In genomic region chr3:72230774-72231379, GRCh38 we compare ENCODE assay signal across 27 cellular contexts.
DNase-seq lines count a peak whose midpoint lies in the region; ATAC-seq and TF ChIP-seq lines count a peak whose summit lies in the region.
"Had no signal": no experiment of that assay in that cellular context is flagged by ENCODE, and none has a peak within 500 bp of the region (broad histone marks: within the 10 kb centered on the region; RNA-seq: fewer than 3 reads in every experiment).

No MANE protein-coding gene starts in this region.

- no peak overlapping the region for H3K4me3 ChIP-seq in AG09309 (ENCODE audit: control insufficient read depth, low read depth, low read length)
- H3K4me3 ChIP-seq: sigmoid colon, stomach, upper lobe of left lung had no signal

- POLR2A ChIA-PET in T-cell (lab: Charles Lee) = no interaction called here

- peaks cover 0 to 11% (median 8%) of the 10 kb centered on the region in 3 donors for H3K4me1 Mint-ChIP-seq in T-cell
- H3K4me1 Mint-ChIP-seq: CD8-positive, alpha-beta memory T cell had no signal

- CTCF ChIA-PET in T-cell (lab: Charles Lee) = no interaction called here

- TF ChIP-seq CTCF in AG09309 (IDR thresholded peaks at IDR 0.05; ENCODE audit: control insufficient read depth, insufficient read depth, low read depth, low read length, missing control alignments) = no peak

- H3K4me3 Mint-ChIP-seq in T-cell = no peak overlapping the region
- H3K4me3 Mint-ChIP-seq: activated CD4-positive, alpha-beta T cell treated with anti-CD3 and anti-CD28 coated beads, Interleukin-2, amount 10 ng/mL, durations not matched to agents 24 days and 14 days; activated naive CD4-positive, alpha-beta T cell treated with anti-CD3 and anti-CD28 coated beads for 36 hours; activated T-cell treated with anti-CD3 and anti-CD28 coated beads, Interleukin-2, amount 50 U/mL, for 72 hours; CD8-positive, alpha-beta memory T cell had no signal

- no peak for ATAC-seq in T-cell (replicated peaks in 1 of 4)
- ATAC-seq: activated T-cell treated with anti-CD3 and anti-CD28 coated beads, Interleukin-2, amount 50 U/mL, for 72 hours had no signal

- H3K9me3 Mint-ChIP-seq in T-cell = peaks cover 3 to 10% (median 9%) of the 10 kb centered on the region in 3 donors

- DNase-seq in AG09309 (ENCODE audit: low read depth) (peak; percentile 82), EH (ENCODE audit: low read depth) (peak; percentile 21), medulla oblongata (ENCODE audit: extremely low spot score) (peak; percentile 17), NCI-H2171 treated with DMSO at 0.1 percent for 48 hours (lab: John Stamatoyannopoulos, UW) (no peak), T-cell (no peak)
- DNase-seq in stimulated activated CD8-positive, alpha-beta memory T cell treated with anti-CD3 and anti-CD28 coated beads, Interleukin-4, amount 100 ng/mL, for 48 hours = no peak
- DNase-seq: activated CD4-positive, alpha-beta T cell treated with anti-CD3 and anti-CD28 coated beads, Interleukin-2, amount 10 ng/mL, durations not matched to agents 24 days and 14 days; activated naive CD4-positive, alpha-beta T cell treated with anti-CD3 and anti-CD28 coated beads for 36 hours; activated T-cell treated with anti-CD3 and anti-CD28 coated beads, Interleukin-2, amount 50 U/mL, for 72 hours; amniotic stem cell; CD8-positive, alpha-beta memory T cell; cortex of kidney; DMS53; GF-D8; KG1; kidney glomerular epithelial cell; mesenchymal stem cell; NCI-H187; NCI-H69; RPMI8226; sigmoid colon; SK-N-SH; stomach; T-helper 2 cell; upper lobe of left lung; WERI-Rb-1 had no signal

- H3K36me3 Mint-ChIP-seq in T-cell = no peaks in the 10 kb centered on the region
- H3K36me3 Mint-ChIP-seq: CD8-positive, alpha-beta memory T cell had no signal

- H3K27ac Mint-ChIP-seq in T-cell = no peak overlapping the region
- H3K27ac Mint-ChIP-seq: activated CD4-positive, alpha-beta T cell treated with anti-CD3 and anti-CD28 coated beads, Interleukin-2, amount 10 ng/mL, durations not matched to agents 24 days and 14 days; activated naive CD4-positive, alpha-beta T cell treated with anti-CD3 and anti-CD28 coated beads for 36 hours; activated T-cell treated with anti-CD3 and anti-CD28 coated beads, Interleukin-2, amount 50 U/mL, for 72 hours; CD8-positive, alpha-beta memory T cell had no signal

- H3K27me3 Mint-ChIP-seq in T-cell = peaks cover 4 to 5% of the 10 kb centered on the region in 2 donors

- peak overlapping the region; percentile 69 for H3K27ac ChIP-seq in angular gyrus (ENCODE audit: low read depth, low read length)
- H3K27ac ChIP-seq: stomach, upper lobe of left lung, WERI-Rb-1 had no signal

Comparison
In these comparisons a context has a peak if more than half of its experiments do, and no peak if none do; other contexts are left out.
1. DNase-seq: peak in AG09309 (single experiment), EH (single experiment) and medulla oblongata (single experiment); none in stimulated activated CD8-positive, alpha-beta memory T cell treated with anti-CD3 and anti-CD28 coated beads, Interleukin-4, amount 100 ng/mL, for 48 hours (single experiment), NCI-H2171 treated with DMSO at 0.1 percent for 48 hours (single experiment) and T-cell (0 of 34).